ENCODE assay signal across 7 cellular contexts in genomic region chr19:32696771-32697170, GRCh38. TPM values are rescaled to one million over a fixed set of nuclear protein-coding genes. Genes with fewer than 3 reads are reported as not detected.
DNase-seq lines count a peak whose midpoint lies in the region; ATAC-seq and TF ChIP-seq lines count a peak whose summit lies in the region.
"Not testable (repeated sequence)": the region's sequence is repeated elsewhere in the genome, so short reads cannot be mapped to it uniquely, and the experiment has no call there.

No MANE protein-coding gene starts in this region.

- not testable (repeated sequence) for H3K9me3 Mint-ChIP-seq in activated CD4-positive, alpha-beta memory T cell treated with anti-CD3 and anti-CD28 coated beads for 36 hours; activated naive CD4-positive, alpha-beta T cell treated with anti-CD3 and anti-CD28 coated beads for 36 hours; stimulated activated naive CD8-positive, alpha-beta T cell treated with anti-CD3 and anti-CD28 coated beads, Interleukin-15, Interleukin-2, amounts not matched to agents 100 ng/mL and 50 ng/mL, for 24 hours

- intact Hi-C loops in activated CD4-positive, alpha-beta memory T cell treated with anti-CD3 and anti-CD28 coated beads for 36 hours (cut with micrococcal nuclease); activated naive CD4-positive, alpha-beta T cell treated with anti-CD3 and anti-CD28 coated beads for 36 hours (cut with micrococcal nuclease); adrenal gland (cut with DNase I): not testable (repeated sequence)

- TF ChIP-seq POLR2A in adrenal gland (IDR thresholded peaks at IDR 0.05), result not testable (repeated sequence)

- H4K20me1 ChIP-seq in Loucy (ENCODE audit: insufficient read depth, low read length, poor library complexity, severe bottlenecking), result peaks cover 64% of the 10 kb centered on the region

- peaks cover 15% of the 10 kb centered on the region; the same call in 1 of the 2 replicates for H3K36me3 ChIP-seq in Loucy (ENCODE audit: insufficient read depth, low read length)
- peaks cover 0 to 11% of the 10 kb centered on the region in 2 donors for H3K36me3 ChIP-seq in adrenal gland (replicated peaks in 1 of 2)
- not testable (repeated sequence) for H3K36me3 ChIP-seq in neutrophil

- H3K4me3 Mint-ChIP-seq in activated CD4-positive, alpha-beta memory T cell treated with anti-CD3 and anti-CD28 coated beads for 36 hours; activated naive CD4-positive, alpha-beta T cell treated with anti-CD3 and anti-CD28 coated beads for 36 hours; stimulated activated naive CD8-positive, alpha-beta T cell treated with anti-CD3 and anti-CD28 coated beads, Interleukin-15, Interleukin-2, amounts not matched to agents 100 ng/mL and 50 ng/mL, for 24 hours: not testable (repeated sequence)

- CTCF ChIA-PET in activated CD4-positive, alpha-beta memory T cell treated with anti-CD3 and anti-CD28 coated beads for 36 hours (lab: Charles Lee), result interaction anchor here (0.9 kb wide), 1 partner anchor 20 kb away, joined by 3 read pairs; no protein-coding TSS in a partner anchor
- CTCF ChIA-PET in activated naive CD4-positive, alpha-beta T cell treated with anti-CD3 and anti-CD28 coated beads for 36 hours (lab: Charles Lee), result not testable (repeated sequence)

- H3F3A ChIP-seq in Loucy (ENCODE audit: low read depth), result not testable (repeated sequence)

- POLR2A ChIA-PET in activated CD4-positive, alpha-beta memory T cell treated with anti-CD3 and anti-CD28 coated beads for 36 hours (lab: Charles Lee), result not testable (repeated sequence)

- peaks cover 96% of the 10 kb centered on the region for H3K79me2 ChIP-seq in Loucy (ENCODE audit: insufficient read depth, low read length)

- not testable (repeated sequence) for H3K9me2 ChIP-seq in Loucy (replicated peaks; ENCODE audit: low read depth, low read length)

- peak; percentile 57 for ATAC-seq in left lobe of liver

- H3K27ac ChIP-seq in adrenal gland (peak overlapping the region in 3 of 5 donors; percentile 29 to 68 (median 61)), neutrophil (peak overlapping the region; percentile 88)

- H3K4me2 ChIP-seq in Loucy (ENCODE audit: low read depth, low read length, poor library complexity, severe bottlenecking), result peak overlapping the region; percentile 92

- peak overlapping the region; percentile 64 for H3K27ac Mint-ChIP-seq in activated CD4-positive, alpha-beta memory T cell treated with anti-CD3 and anti-CD28 coated beads for 36 hours
- H3K27ac Mint-ChIP-seq in activated naive CD4-positive, alpha-beta T cell treated with anti-CD3 and anti-CD28 coated beads for 36 hours, result peak overlapping the region; percentile 54
- peak overlapping the region; percentile 66 for H3K27ac Mint-ChIP-seq in stimulated activated naive CD8-positive, alpha-beta T cell treated with anti-CD3 and anti-CD28 coated beads, Interleukin-15, Interleukin-2, amounts not matched to agents 100 ng/mL and 50 ng/mL, for 24 hours

- peaks cover 44% of the 10 kb centered on the region for H3K4me1 ChIP-seq in Loucy (ENCODE audit: insufficient read depth, low read length, poor library complexity, severe bottlenecking)
- peaks cover 29 to 59% of the 10 kb centered on the region in 2 donors for H3K4me1 ChIP-seq in adrenal gland (replicated peaks in 1 of 2)
- peaks cover 82 to 85% of the 10 kb centered on the region in 2 experiments for H3K4me1 ChIP-seq in neutrophil (ENCODE audit: control insufficient read depth in 1 of 2, insufficient read depth in 1 of 2, low read depth in 1 of 2, low read length in 1 of 2)

- peak; percentile 32 for DNase-seq in activated CD4-positive, alpha-beta memory T cell treated with anti-CD3 and anti-CD28 coated beads for 36 hours
- peak; percentile 41 for DNase-seq in activated naive CD4-positive, alpha-beta T cell treated with anti-CD3 and anti-CD28 coated beads for 36 hours
- DNase-seq in adrenal gland (peak; percentile 54 to 90 (median 76)), left lobe of liver (ENCODE audit: low spot score) (peak; percentile 91)

- peak overlapping the region; percentile 100 for H3K4me3 ChIP-seq in Loucy (ENCODE audit: low read length, poor library complexity, severe bottlenecking)
- H3K4me3 ChIP-seq in adrenal gland; neutrophil (ENCODE audit: low read depth in 1 of 2, low read length in 1 of 2): not testable (repeated sequence)

- 28 to 50% (median 36%) methylated on average over 3 of the region's 3 CpGs for whole genome bisulfite sequencing in adrenal gland, 4 donors

- peaks cover 63% of the 10 kb centered on the region for H3K36me3 Mint-ChIP-seq in activated CD4-positive, alpha-beta memory T cell treated with anti-CD3 and anti-CD28 coated beads for 36 hours
- H3K36me3 Mint-ChIP-seq in activated naive CD4-positive, alpha-beta T cell treated with anti-CD3 and anti-CD28 coated beads for 36 hours (ENCODE audit: low read depth), result peaks cover 72% of the 10 kb centered on the region
- H3K36me3 Mint-ChIP-seq in stimulated activated naive CD8-positive, alpha-beta T cell treated with anti-CD3 and anti-CD28 coated beads, Interleukin-15, Interleukin-2, amounts not matched to agents 100 ng/mL and 50 ng/mL, for 24 hours (ENCODE audit: low read depth), result peaks cover 74% of the 10 kb centered on the region

- not testable (repeated sequence) for H3K27me3 ChIP-seq in Loucy (ENCODE audit: insufficient read depth, low read length, poor library complexity, severe bottlenecking); adrenal gland; neutrophil

- H3K9ac ChIP-seq in Loucy (ENCODE audit: low read depth, low read length, poor library complexity, severe bottlenecking), result not testable (repeated sequence)

- TF ChIP-seq CTCF in Loucy (conservative IDR thresholded peaks at IDR 0.05; ENCODE audit: low read length); adrenal gland (IDR thresholded peaks at IDR 0.05); neutrophil (IDR thresholded peaks at IDR 0.05): not testable (repeated sequence)

- not testable (repeated sequence) for H2AFZ ChIP-seq in Loucy (ENCODE audit: low read length)

- not testable (repeated sequence) for H3K9me3 ChIP-seq in Loucy (ENCODE audit: insufficient read depth, low read depth, low read length); adrenal gland (replicated peaks in 1 of 3); neutrophil

- peaks cover 57% of the 10 kb centered on the region for H3K4me1 Mint-ChIP-seq in activated CD4-positive, alpha-beta memory T cell treated with anti-CD3 and anti-CD28 coated beads for 36 hours (ENCODE audit: low read depth)
- H3K4me1 Mint-ChIP-seq in activated naive CD4-positive, alpha-beta T cell treated with anti-CD3 and anti-CD28 coated beads for 36 hours (ENCODE audit: low read depth), result peaks cover 54% of the 10 kb centered on the region
- H3K4me1 Mint-ChIP-seq in stimulated activated naive CD8-positive, alpha-beta T cell treated with anti-CD3 and anti-CD28 coated beads, Interleukin-15, Interleukin-2, amounts not matched to agents 100 ng/mL and 50 ng/mL, for 24 hours (ENCODE audit: low read depth), result peaks cover 65% of the 10 kb centered on the region

- not testable (repeated sequence) for H3K27me3 Mint-ChIP-seq in activated CD4-positive, alpha-beta memory T cell treated with anti-CD3 and anti-CD28 coated beads for 36 hours; activated naive CD4-positive, alpha-beta T cell treated with anti-CD3 and anti-CD28 coated beads for 36 hours (ENCODE audit: low read depth); stimulated activated naive CD8-positive, alpha-beta T cell treated with anti-CD3 and anti-CD28 coated beads, Interleukin-15, Interleukin-2, amounts not matched to agents 100 ng/mL and 50 ng/mL, for 24 hours

RNA-seq across cellular contexts. Expression of gene NUDT19, which starts 5.2 kb away (rescaled TPM):
- total RNA-seq in activated CD4-positive, alpha-beta memory T cell treated with anti-CD3 and anti-CD28 coated beads for 36 hours, result 10 to 100 TPM; 14.9 to 15.0 TPM
- 10 to 100 TPM; 11.9 to 13.6 TPM for total RNA-seq in activated naive CD4-positive, alpha-beta T cell treated with anti-CD3 and anti-CD28 coated beads for 36 hours
- total RNA-seq in adrenal gland, result 10 to 100 TPM; 15.2 to 34.9 (median 22.8) TPM
- polyA plus RNA-seq in adrenal gland, result 10 to 100 TPM in 1 of 3 donors, 1 to 10 TPM in 2; 6.8 to 28.5 (median 7.3) TPM
- total RNA-seq in left lobe of liver, result 8.2 TPM

RNA-seq across cellular contexts. Expression of gene RGS9BP, which starts 21.1 kb away (rescaled TPM):
- under 1 TPM; 0.10 to 0.19 TPM for total RNA-seq in activated CD4-positive, alpha-beta memory T cell treated with anti-CD3 and anti-CD28 coated beads for 36 hours
- under 1 TPM; 0.10 to 0.12 TPM for total RNA-seq in activated naive CD4-positive, alpha-beta T cell treated with anti-CD3 and anti-CD28 coated beads for 36 hours
- total RNA-seq in adrenal gland (1 to 10 TPM in 4 of 8 donors, under 1 TPM in 4; 0.25 to 2.3 (median 1.1) TPM), left lobe of liver (0.10 TPM)
- polyA plus RNA-seq in adrenal gland, result under 1 TPM; 0.10 to 0.37 (median 0.24) TPM

RNA-seq across cellular contexts. Expression of gene ANKRD27, which starts 21.8 kb away (rescaled TPM):
- 10 to 100 TPM; 39.7 to 45.4 TPM for total RNA-seq in activated CD4-positive, alpha-beta memory T cell treated with anti-CD3 and anti-CD28 coated beads for 36 hours
- total RNA-seq in activated naive CD4-positive, alpha-beta T cell treated with anti-CD3 and anti-CD28 coated beads for 36 hours, result 10 to 100 TPM; 28.8 to 29.7 TPM
- total RNA-seq in adrenal gland (10 to 100 TPM; 13.2 to 25.3 (median 21.8) TPM), left lobe of liver (8.4 TPM)
- 10 to 100 TPM in 2 of 3 donors, 1 to 10 TPM in 1; 7.2 to 15.7 (median 10.1) TPM for polyA plus RNA-seq in adrenal gland

RNA-seq across cellular contexts. Expression of gene TDRD12, which starts 22.8 kb away (rescaled TPM):
- total RNA-seq in activated CD4-positive, alpha-beta memory T cell treated with anti-CD3 and anti-CD28 coated beads for 36 hours, result under 1 TPM; 0.24 to 0.63 TPM
- total RNA-seq in activated naive CD4-positive, alpha-beta T cell treated with anti-CD3 and anti-CD28 coated beads for 36 hours, result under 1 TPM; 0.21 to 0.25 TPM
- 1 to 10 TPM in 5 of 8 donors, under 1 TPM in 1, not detected in 2; 0.90 to 3.7 (median 1.5) TPM for total RNA-seq in adrenal gland
- polyA plus RNA-seq in adrenal gland, result 1 to 10 TPM in 2 of 3 donors, under 1 TPM in 1; 0.08 to 1.1 (median 1.0) TPM
- total RNA-seq in left lobe of liver, result not detected

Comparison
In these comparisons a context has a peak if more than half of its experiments do, and no peak if none do; other contexts are left out.
1. DNase-seq: peak in every context shown above with its lines; median percentile 91 in left lobe of liver; 76 in adrenal gland; 41 in activated naive CD4-positive, alpha-beta T cell treated with anti-CD3 and anti-CD28 coated beads for 36 hours; 32 in activated CD4-positive, alpha-beta memory T cell treated with anti-CD3 and anti-CD28 coated beads for 36 hours.